Comparison of ENCODE assay signal across 22 cellular contexts in the genomic region with DNA sequence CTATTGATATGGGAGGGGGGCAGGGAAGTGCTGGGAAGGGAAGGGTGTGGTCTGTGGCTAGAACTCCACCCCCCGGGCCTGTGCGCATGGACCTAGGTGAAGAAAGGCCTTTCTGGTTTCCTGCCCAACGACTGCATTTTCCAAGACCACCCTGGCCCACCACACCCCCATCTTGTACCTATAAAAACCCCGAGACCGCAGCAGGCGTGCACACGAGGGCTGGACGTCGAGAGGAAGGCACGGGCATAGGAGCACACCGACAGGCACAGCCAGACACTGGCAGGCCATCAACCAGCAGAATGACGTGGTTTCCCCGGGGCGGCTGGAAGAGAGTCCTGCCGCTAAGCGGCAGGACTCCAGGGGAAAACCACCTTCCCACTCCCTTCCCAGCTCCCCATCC.
"Had no signal": no experiment of that assay in that cellular context is flagged by ENCODE, and none has a peak within 500 bp of the region (broad histone marks: within the 10 kb centered on the region; RNA-seq: fewer than 3 reads in every experiment).

No MANE protein-coding gene starts in this region.

- H3K27me3 ChIP-seq: SJCRH30 had no signal

- H3K27ac Mint-ChIP-seq: IgD-negative memory B cell had no signal

- H3K27ac ChIP-seq: HL-60, KMS-11, SJCRH30 had no signal

- H3K4me3 ChIP-seq: K562, SJCRH30 had no signal

- H3K36me3 Mint-ChIP-seq: IgD-negative memory B cell had no signal

- H3K27me3 Mint-ChIP-seq: IgD-negative memory B cell had no signal

- H3K36me3 ChIP-seq: SJCRH30 had no signal

- DNase-seq: Kasumi-1, MM.1S, NCI-H1092 treated with DMSO at 0.1 percent for 48 hours, NCI-H1436, NCI-H187, NCI-H2029, NCI-H2081 treated with DMSO at 0.1 percent for 48 hours, NCI-H2171, NCI-H226, NCI-H446, NCI-H510A, NCI-H524 treated with DMSO at 0.1 percent for 48 hours, NCI-H69, NCI-H774, RPMI8226, SHP77 treated with DMSO at 0.1 percent for 48 hours, SJCRH30 had no signal

- H3K4me3 Mint-ChIP-seq: IgD-negative memory B cell had no signal

- H3K4me1 ChIP-seq: SJCRH30 had no signal

- ATAC-seq: K562, SK-N-SH treated with all-trans-retinoic acid at 6 μM for 48 hours had no signal

- H3K4me1 Mint-ChIP-seq: IgD-negative memory B cell had no signal
